ENCODE assay signal across 9 cellular contexts in genomic region chr2:84879595-84880394, GRCh38. TPM values are rescaled to one million over a fixed set of nuclear protein-coding genes. Genes with fewer than 3 reads are reported as not detected.
DNase-seq lines count a peak whose midpoint lies in the region; ATAC-seq, FAIRE-seq and TF ChIP-seq lines count a peak whose summit lies in the region.
"Had no signal": no experiment of that assay in that cellular context is flagged by ENCODE, and none has a peak within 500 bp of the region (broad histone marks: within the 10 kb centered on the region; RNA-seq: fewer than 3 reads in every experiment).

No MANE protein-coding gene starts in this region.

- H3K79me2 ChIP-seq in HepG2 (ENCODE audit: insufficient read depth, low read length): no peaks in the 10 kb centered on the region

- H3K27ac ChIP-seq in BLaER1 treated with 17β-estradiol and CSF1 and Interleukin-3, amounts not matched to agents 10 nM and 100 nM: no peak overlapping the region
- no peak overlapping the region for H3K27ac ChIP-seq in HepG2 (ENCODE audit: extremely low read length, insufficient read depth, low read length)
- peak overlapping the region in 2 of 4 donors; percentile 40 to 59 for H3K27ac ChIP-seq in tibial nerve
- H3K27ac ChIP-seq: HL-60 had no signal

- POLR2A ChIA-PET in HepG2 (lab: Yijun Ruan, JAX): no interaction called here

- CTCF ChIA-PET in HepG2 (lab: Yijun Ruan, JAX; ENCODE audit: low intra/inter-chr PET ratio, low total read pairs): no interaction called here

- H3K36me3 Mint-ChIP-seq in activated naive CD4-positive, alpha-beta T cell treated with anti-CD3 and anti-CD28 coated beads, Interleukin-2, amount 50 U/mL, for 72 hours: peaks cover 24 to 26% of the 10 kb centered on the region in 2 donors

- H3K9ac ChIP-seq in BLaER1 treated with 17β-estradiol and CSF1 and Interleukin-3, amounts not matched to agents 10 nM and 100 nM: peak overlapping the region in 1 of 11 experiments; percentile 52; a peak in 2 of 22 replicates
- H3K9ac ChIP-seq in HepG2 (ENCODE audit: insufficient read depth, low read depth, low read length): no peak overlapping the region

- H4K20me1 ChIP-seq in BLaER1 treated with 17β-estradiol and CSF1 and Interleukin-3, amounts not matched to agents 10 nM and 100 nM: peaks cover 0 to 18% (median 9%) of the 10 kb centered on the region in 11 experiments; a peak in 14 of 22 replicates
- H4K20me1 ChIP-seq in HepG2 (ENCODE audit: insufficient read depth, low read length): peaks cover 3% of the 10 kb centered on the region; the same call in 1 of the 2 replicates

- H3K4me1 ChIP-seq in BLaER1 treated with 17β-estradiol and CSF1 and Interleukin-3, amounts not matched to agents 10 nM and 100 nM: peaks cover 18 to 31% (median 21%) of the 10 kb centered on the region in 10 experiments
- H3K4me1 ChIP-seq in HepG2 (ENCODE audit: insufficient read depth, low read length) (peaks cover 40% of the 10 kb centered on the region), tibial nerve (peaks cover 0 to 31% (median 14%) of the 10 kb centered on the region in 4 donors)

- no peak for TF ChIP-seq RAD21 in HepG2 (CRISPR knock-in tag; IDR thresholded peaks at IDR 0.05)

- ATAC-seq in GM19324 (IDR thresholded peaks at IDR 0.05; ENCODE audit: low FRiP score, unreplicated experiment) (peak; percentile 40), HG03354 (IDR thresholded peaks at IDR 0.05; ENCODE audit: poor library complexity, severe bottlenecking, unreplicated experiment) (peak; percentile 72), HepG2 (no peak)
- ATAC-seq in activated naive CD4-positive, alpha-beta T cell treated with anti-CD3 and anti-CD28 coated beads, Interleukin-2, amount 50 U/mL, for 72 hours: peak in 1 of 2 donors; percentile 42

- no TSS peak for BruUV-seq in HepG2 (replicated peaks; lab: Mats Ljungman, UMichigan)

- intact Hi-C loops in HepG2 (cut with micrococcal nuclease; ENCODE audit: unreplicated experiment): no loop called here

- H3K4me3 ChIP-seq in BLaER1 treated with 17β-estradiol and CSF1 and Interleukin-3, amounts not matched to agents 10 nM and 100 nM: peak overlapping the region; percentile 43 to 68 (median 56); a peak in 13 of 20 replicates
- peak overlapping the region in 1 of 3 experiments; percentile 63; a peak in 1 of 6 replicates for H3K4me3 ChIP-seq in HepG2 (replicated peaks in 1 of 3; ENCODE audit: insufficient read depth in 1 of 3, low read depth in 2 of 3, low read length in 3 of 3)
- peak overlapping the region; percentile 34 to 61 (median 53) for H3K4me3 ChIP-seq in tibial nerve

- peaks cover 72 to 90% (median 82%) of the 10 kb centered on the region in 11 experiments for H3K27me3 ChIP-seq in BLaER1 treated with 17β-estradiol and CSF1 and Interleukin-3, amounts not matched to agents 10 nM and 100 nM
- H3K27me3 ChIP-seq in HepG2 (ENCODE audit: control insufficient read depth in 1 of 2, insufficient read depth in 2 of 2, low read length in 2 of 2): peaks cover 17 to 45% of the 10 kb centered on the region in 2 experiments
- peaks cover 0 to 21% of the 10 kb centered on the region in 2 donors for H3K27me3 ChIP-seq in tibial nerve

- H3K9me3 Mint-ChIP-seq in activated naive CD4-positive, alpha-beta T cell treated with anti-CD3 and anti-CD28 coated beads, Interleukin-2, amount 50 U/mL, for 72 hours: peaks cover 0 to 5% of the 10 kb centered on the region in 2 donors

- TF ChIP-seq CTCF in HepG2 (CRISPR knock-in tag; IDR thresholded peaks at IDR 0.05): no peak
- TF ChIP-seq CTCF in tibial nerve (IDR thresholded peaks at IDR 0.05): no peak

- no peak for TF ChIP-seq EP300 in HepG2 (IDR thresholded peaks at IDR 0.05; ENCODE audit: low read depth in 2 of 2, low read length in 2 of 2)
- TF ChIP-seq EP300 in HepG2 (CRISPR knock-in tag; IDR thresholded peaks at IDR 0.05; ENCODE audit: borderline replicate concordance): no peak
- no peak for TF ChIP-seq EP300 in tibial nerve (IDR thresholded peaks at IDR 0.05)

- H3K4me2 ChIP-seq in BLaER1 treated with 17β-estradiol and CSF1 and Interleukin-3, amounts not matched to agents 10 nM and 100 nM: peak overlapping the region; percentile 80 to 100 (median 87)
- peak overlapping the region; percentile 68 for H3K4me2 ChIP-seq in HepG2 (ENCODE audit: low read depth, low read length)

- DNase-seq in activated naive CD4-positive, alpha-beta T cell treated with anti-CD3 and anti-CD28 coated beads, Interleukin-2, amount 50 U/mL, for 72 hours (ENCODE audit: low spot score in 2 of 2): no peak
- DNase-seq in HepG2 (ENCODE audit: low spot score) (no peak), tibial nerve (ENCODE audit: low spot score in 2 of 2) (no peak), OCI-M1 (lab: John Stamatoyannopoulos, UW) (no peak), cerebellar cortex (ENCODE audit: low spot score) (no peak)

- no peak for TF ChIP-seq POLR2A in HepG2 (IDR thresholded peaks at IDR 0.05; ENCODE audit: insufficient read depth in 1 of 2, low read depth in 2 of 2, low read length in 2 of 2)
- TF ChIP-seq POLR2A in tibial nerve (IDR thresholded peaks at IDR 0.05): no peak

- no peaks in the 10 kb centered on the region for H3K9me3 ChIP-seq in BLaER1 treated with 17β-estradiol and CSF1 and Interleukin-3, amounts not matched to agents 10 nM and 100 nM (replicated peaks in 1 of 11)
- H3K9me3 ChIP-seq in HepG2 (ENCODE audit: low read length) (no peaks in the 10 kb centered on the region), tibial nerve (no peaks in the 10 kb centered on the region)

- H3K27ac Mint-ChIP-seq in activated naive CD4-positive, alpha-beta T cell treated with anti-CD3 and anti-CD28 coated beads, Interleukin-2, amount 50 U/mL, for 72 hours: peak overlapping the region; percentile 95 to 99

- H2AFZ ChIP-seq in HepG2 (ENCODE audit: low read length): no peak overlapping the region

- no peaks in the 10 kb centered on the region for H3K36me3 ChIP-seq in BLaER1 treated with 17β-estradiol and CSF1 and Interleukin-3, amounts not matched to agents 10 nM and 100 nM
- H3K36me3 ChIP-seq in HepG2 (replicated peaks in 1 of 2; ENCODE audit: control insufficient read depth in 1 of 2, insufficient read depth in 2 of 2, low read length in 2 of 2) (no peaks in the 10 kb centered on the region), tibial nerve (no peaks in the 10 kb centered on the region)

- in situ Hi-C loops in HepG2 (cut with HindIII; ENCODE audit: extremely low pct_ligation_motif_present, low pct_unique_long_range_greater_than_20kb): loop anchor here (5.0 to 10.0 kb wide), 2 partner anchors 245 to 392 kb away; no protein-coding TSS in a partner anchor

- FAIRE-seq in HepG2 (lab: Jason Lieb, UNC): no peak

- 50% methylated on average over 32 of the region's 44 CpGs for WGBS in HepG2 (ENCODE audit: low lambda C conversion rate)
- 4 to 12% methylated on average over 37 to 44 of the region's 44 CpGs for WGBS in tibial nerve, 2 donors

RNA-seq across cellular contexts. Expression of gene TRABD2A, which starts 1.1 kb away (rescaled TPM):
- 10 to 100 TPM; 53.6 to 59.9 TPM for total RNA-seq in activated naive CD4-positive, alpha-beta T cell treated with anti-CD3 and anti-CD28 coated beads, Interleukin-2, amount 50 U/mL, for 72 hours
- total RNA-seq in HepG2 (2016; rRNA removed; fragmentation: Illumina TruSeq; extraction: Trizol) (0.36 TPM in 1 of 2 replicates, not detected in the other), tibial nerve (1 to 10 TPM in 2 of 4 donors, under 1 TPM in 1, not detected in 1; 0.98 to 6.3 (median 1.7) TPM)
- not detected in 2 replicates for total RNA-seq in HepG2 (2016; cell fraction: cytosol; rRNA removed; fragmentation: Illumina TruSeq; extraction: Trizol; ENCODE audit: low read depth)
- 0.09 TPM in 1 of 2 replicates, not detected in the other for total RNA-seq in HepG2 (2016; cell fraction: insoluble cytoplasmic fraction; rRNA removed; fragmentation: Illumina TruSeq; extraction: Trizol)
- total RNA-seq in HepG2 (2016; cell fraction: membrane; rRNA removed; fragmentation: Illumina TruSeq; extraction: Trizol): 0.38 TPM in 1 of 2 replicates, not detected in the other
- total RNA-seq in HepG2 (2016; cell fraction: nucleus; rRNA removed; fragmentation: Illumina TruSeq; extraction: Trizol): 0.34 TPM in 1 of 2 replicates, not detected in the other
- polyA plus RNA-seq in HepG2 (2011; rRNA removed): 0.15 and 0.21 TPM in 2 replicates
- polyA plus RNA-seq in HepG2 (2011; cell fraction: cytosol; rRNA removed): 0.21 TPM in 1 of 2 replicates, not detected in the other
- polyA plus RNA-seq in HepG2 (2011; cell fraction: nucleus; rRNA removed): 0.12 TPM in 1 of 2 replicates, not detected in the other
- 0.13 and 0.25 TPM in 2 replicates for polyA plus RNA-seq in HepG2 (2012)
- 0.28 TPM in 1 of 2 replicates, not detected in the other for polyA plus RNA-seq in HepG2 (2016; cell fraction: cytosol; fragmentation: Illumina TruSeq; extraction: Trizol; ENCODE audit: low read depth)
- not detected in 2 replicates for polyA plus RNA-seq in HepG2 (2016; cell fraction: insoluble cytoplasmic fraction; fragmentation: Illumina TruSeq; extraction: Trizol; ENCODE audit: low read depth)
- polyA plus RNA-seq in HepG2 (2016; cell fraction: membrane; fragmentation: Illumina TruSeq; extraction: Trizol; ENCODE audit: low read depth): 0.06 TPM in 1 of 2 replicates, not detected in the other
- polyA plus RNA-seq in HepG2 (2016; cell fraction: nucleus; fragmentation: Illumina TruSeq; extraction: Trizol; ENCODE audit: insufficient read depth, low read depth): not detected in 2 replicates
- polyA minus RNA-seq in HepG2 (2011; rRNA and poly(A)+ RNA removed; ENCODE audit: low replicate concordance): 0.16 and 246 TPM in 2 replicates
- not detected in 2 replicates for polyA minus RNA-seq in HepG2 (2011; cell fraction: cytosol; rRNA and poly(A)+ RNA removed)
- polyA minus RNA-seq in HepG2 (2011; cell fraction: nucleus; rRNA and poly(A)+ RNA removed): 0.50 TPM in 1 of 2 replicates, not detected in the other

RNA-seq across cellular contexts. Expression of gene TMSB10, which starts 25.7 kb away (rescaled TPM):
- total RNA-seq in activated naive CD4-positive, alpha-beta T cell treated with anti-CD3 and anti-CD28 coated beads, Interleukin-2, amount 50 U/mL, for 72 hours: 1,000 to 10,000 TPM; 1,249 to 2,802 TPM
- total RNA-seq in HepG2 (2016; rRNA removed; fragmentation: Illumina TruSeq; extraction: Trizol) (708 and 754 TPM in 2 replicates), tibial nerve (1,000 to 10,000 TPM; 5,005 to 6,715 (median 5,816) TPM)
- total RNA-seq in HepG2 (2016; cell fraction: cytosol; rRNA removed; fragmentation: Illumina TruSeq; extraction: Trizol; ENCODE audit: low read depth): 577 and 682 TPM in 2 replicates
- 702 and 711 TPM in 2 replicates for total RNA-seq in HepG2 (2016; cell fraction: insoluble cytoplasmic fraction; rRNA removed; fragmentation: Illumina TruSeq; extraction: Trizol)
- total RNA-seq in HepG2 (2016; cell fraction: membrane; rRNA removed; fragmentation: Illumina TruSeq; extraction: Trizol): 753 and 798 TPM in 2 replicates
- 206 and 246 TPM in 2 replicates for total RNA-seq in HepG2 (2016; cell fraction: nucleus; rRNA removed; fragmentation: Illumina TruSeq; extraction: Trizol)
- polyA plus RNA-seq in HepG2 (2011; rRNA removed): 528 and 665 TPM in 2 replicates
- 1,060 and 1,065 TPM in 2 replicates for polyA plus RNA-seq in HepG2 (2011; cell fraction: cytosol; rRNA removed)
- 311 and 445 TPM in 2 replicates for polyA plus RNA-seq in HepG2 (2011; cell fraction: nucleus; rRNA removed)
- 917 and 1,099 TPM in 2 replicates for polyA plus RNA-seq in HepG2 (2012)
- polyA plus RNA-seq in HepG2 (2016; cell fraction: cytosol; fragmentation: Illumina TruSeq; extraction: Trizol; ENCODE audit: low read depth): 700 and 865 TPM in 2 replicates
- polyA plus RNA-seq in HepG2 (2016; cell fraction: insoluble cytoplasmic fraction; fragmentation: Illumina TruSeq; extraction: Trizol; ENCODE audit: low read depth): 669 and 773 TPM in 2 replicates
- 819 and 872 TPM in 2 replicates for polyA plus RNA-seq in HepG2 (2016; cell fraction: membrane; fragmentation: Illumina TruSeq; extraction: Trizol; ENCODE audit: low read depth)
- polyA plus RNA-seq in HepG2 (2016; cell fraction: nucleus; fragmentation: Illumina TruSeq; extraction: Trizol; ENCODE audit: insufficient read depth, low read depth): 429 and 431 TPM in 2 replicates
- polyA minus RNA-seq in HepG2 (2011; rRNA and poly(A)+ RNA removed; ENCODE audit: low replicate concordance): 67.4 and 236 TPM in 2 replicates
- 123 and 157 TPM in 2 replicates for polyA minus RNA-seq in HepG2 (2011; cell fraction: cytosol; rRNA and poly(A)+ RNA removed)
- polyA minus RNA-seq in HepG2 (2011; cell fraction: nucleus; rRNA and poly(A)+ RNA removed): 35.6 and 38.8 TPM in 2 replicates

Comparison
In these comparisons a context has a peak if more than half of its experiments do, and no peak if none do; other contexts are left out.
1. RNA of gene TRABD2A, which starts 1.1 kb away (total RNA-seq): 53.6 to 59.9 TPM in activated naive CD4-positive, alpha-beta T cell treated with anti-CD3 and anti-CD28 coated beads, Interleukin-2, amount 50 U/mL, for 72 hours; 0.98 to 6.3 TPM in tibial nerve and 0.09 to 0.38 TPM in HepG2; every median in the first group is over 4 times any median in the second.